Comparison of ENCODE assay signal across 12 cellular contexts in the genomic region with DNA sequence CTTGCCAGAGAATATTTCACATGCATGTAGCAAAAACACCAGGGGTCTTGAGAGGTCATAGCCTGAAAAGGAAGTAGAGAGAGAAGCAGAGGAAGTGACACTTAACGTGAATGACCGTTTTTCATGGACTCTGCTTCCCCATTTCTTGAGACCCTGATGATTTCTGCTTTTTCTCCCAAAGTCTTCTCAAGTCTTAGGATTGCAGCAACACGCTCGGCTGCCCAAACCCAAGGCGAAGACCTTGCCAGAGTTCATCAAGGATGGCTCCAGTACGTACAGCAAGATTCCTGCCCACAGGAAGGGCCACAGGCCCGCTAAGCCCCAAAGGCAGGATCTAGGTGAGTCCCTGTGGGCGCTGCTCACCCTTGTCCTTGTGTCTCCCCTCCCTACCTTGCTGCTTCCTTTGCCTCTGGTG. TPM values are rescaled to one million over a fixed set of nuclear protein-coding genes. Genes with fewer than 3 reads are reported as not detected.
DNase-seq lines count a peak whose midpoint lies in the region; ATAC-seq and TF ChIP-seq lines count a peak whose summit lies in the region.
"Had no signal": no experiment of that assay in that cellular context is flagged by ENCODE, and none has a peak within 500 bp of the region (broad histone marks: within the 10 kb centered on the region; RNA-seq: fewer than 3 reads in every experiment).

No MANE protein-coding gene starts in this region.

- H2AFZ ChIP-seq in Loucy (ENCODE audit: low read length), result no peak overlapping the region

- peaks cover 28% of the 10 kb centered on the region for H3K4me1 ChIP-seq in Loucy (ENCODE audit: insufficient read depth, low read length, poor library complexity, severe bottlenecking)
- no peaks in the 10 kb centered on the region for H3K4me1 ChIP-seq in ascending aorta
- peaks cover 6 to 8% of the 10 kb centered on the region in 2 donors for H3K4me1 ChIP-seq in mucosa of rectum (ENCODE audit: control insufficient read depth in 2 of 2, insufficient read depth in 2 of 2, low read length in 2 of 2)

- intact Hi-C loops in ascending aorta (cut with DNase I), result no loop called here

- POLR2A ChIA-PET in RWPE1 (lab: Yijun Ruan, JAX; ENCODE audit: low non-redundant PET), result no interaction called here

- no peaks in the 10 kb centered on the region for H3F3A ChIP-seq in Loucy (ENCODE audit: low read depth)

- H3K36me3 ChIP-seq in Loucy (ENCODE audit: insufficient read depth, low read length) (peaks cover 4% of the 10 kb centered on the region; the same call in 1 of the 2 replicates), ascending aorta (peaks cover 0 to 8% of the 10 kb centered on the region in 2 donors), mucosa of rectum (ENCODE audit: control insufficient read depth in 2 of 2, insufficient read depth in 2 of 2, low read length in 2 of 2) (peaks cover 16 to 19% of the 10 kb centered on the region in 2 donors)

- DNase-seq in AML-193 (lab: John Stamatoyannopoulos, UW), result peak; percentile 84 to 85
- no peak for DNase-seq in ascending aorta (ENCODE audit: low spot score in 2 of 2)
- DNase-seq in RWPE1 (ENCODE audit: low spot score), result no peak
- DNase-seq in NCI-H345 (lab: John Stamatoyannopoulos, UW), result no peak
- DNase-seq in stimulated activated CD4-positive, alpha-beta T cell treated with anti-CD3 and anti-CD28 coated beads, Interleukin-4, amount 100 ng/mL, for 1 hour, result no peak
- DNase-seq: activated CD4-positive, alpha-beta T cell treated with anti-CD3 and anti-CD28 coated beads for 1 hour; left colon; MG63; stimulated activated naive CD8-positive, alpha-beta T cell treated with anti-CD3 and anti-CD28 coated beads, Interleukin-15, Interleukin-2, amounts not matched to agents 100 U/mL and 50 U/mL, for 24 hours had no signal

- no peaks in the 10 kb centered on the region for H4K20me1 ChIP-seq in Loucy (ENCODE audit: insufficient read depth, low read length, poor library complexity, severe bottlenecking)

- no peaks in the 10 kb centered on the region for H3K9me2 ChIP-seq in Loucy (replicated peaks; ENCODE audit: low read depth, low read length)

- no peak for ATAC-seq in HG02759 (IDR thresholded peaks at IDR 0.05; ENCODE audit: unreplicated experiment)
- ATAC-seq: left colon had no signal

- H3K9ac ChIP-seq in Loucy (ENCODE audit: low read depth, low read length, poor library complexity, severe bottlenecking) (no peak overlapping the region), mucosa of rectum (ENCODE audit: low read depth in 1 of 2, low read length in 2 of 2) (no peak overlapping the region)

- H3K4me2 ChIP-seq in Loucy (ENCODE audit: low read depth, low read length, poor library complexity, severe bottlenecking), result peak overlapping the region; percentile 62

- TF ChIP-seq CTCF in Loucy (conservative IDR thresholded peaks at IDR 0.05; ENCODE audit: low read length) (no peak), ascending aorta (IDR thresholded peaks at IDR 0.05) (no peak), RWPE1 (conservative IDR thresholded peaks at IDR 0.05; ENCODE audit: low read depth) (no peak)

- CTCF ChIA-PET in RWPE1 (lab: Yijun Ruan, JAX), result no interaction called here

- H3K27me3 ChIP-seq in Loucy (ENCODE audit: insufficient read depth, low read length, poor library complexity, severe bottlenecking) (no peaks in the 10 kb centered on the region), ascending aorta (no peaks in the 10 kb centered on the region), mucosa of rectum (ENCODE audit: control insufficient read depth in 2 of 2, insufficient read depth in 2 of 2, low read length in 2 of 2) (no peaks in the 10 kb centered on the region)
- H3K27me3 ChIP-seq: MG63 had no signal

- H3K4me3 ChIP-seq in Loucy (ENCODE audit: low read length, poor library complexity, severe bottlenecking), result no peak overlapping the region
- H3K4me3 ChIP-seq in ascending aorta, result no peak overlapping the region
- H3K4me3 ChIP-seq in mucosa of rectum (ENCODE audit: low read length in 2 of 2), result no peak overlapping the region
- H3K4me3 ChIP-seq: MG63 had no signal

- H3K9me3 ChIP-seq in Loucy (ENCODE audit: insufficient read depth, low read depth, low read length) (no peaks in the 10 kb centered on the region), ascending aorta (no peaks in the 10 kb centered on the region), mucosa of rectum (ENCODE audit: control insufficient read depth in 2 of 2, low read length in 2 of 2) (no peaks in the 10 kb centered on the region)
- H3K9me3 ChIP-seq: MG63 had no signal

- H3K79me2 ChIP-seq in Loucy (ENCODE audit: insufficient read depth, low read length), result no peaks in the 10 kb centered on the region

- H3K27ac ChIP-seq in ascending aorta (peak overlapping the region; percentile 62 to 63), mucosa of rectum (ENCODE audit: low read depth in 2 of 2, low read length in 2 of 2) (peak overlapping the region; percentile 69 to 75), RWPE1 (no peak overlapping the region)

RNA-seq across cellular contexts. Expression of gene THEMIS2, which starts 12.8 kb away (rescaled TPM):
- 206 TPM for total RNA-seq in ascending aorta

RNA-seq across cellular contexts. Expression of gene RPA2, which starts 29.3 kb away (rescaled TPM):
- 36.8 TPM for total RNA-seq in ascending aorta

RNA-seq across cellular contexts. Expression of gene SMPDL3B, which starts 49.7 kb away (rescaled TPM):
- total RNA-seq in ascending aorta, result not detected

RNA-seq across cellular contexts. Expression of gene PPP1R8, which starts 54.5 kb away (rescaled TPM):
- 7.1 TPM for total RNA-seq in ascending aorta

Comparison
In these comparisons a context has a peak if more than half of its experiments do, and no peak if none do; other contexts are left out.
1. DNase-seq: peak in AML-193 (2 of 2); none in ascending aorta (0 of 2), RWPE1 (single experiment), NCI-H345 (single experiment) and stimulated activated CD4-positive, alpha-beta T cell treated with anti-CD3 and anti-CD28 coated beads, Interleukin-4, amount 100 ng/mL, for 1 hour (single experiment).